ENCODE assay signal across 8 cellular contexts in genomic region chr3:42539871-42540714, GRCh38. TPM values are rescaled to one million over a fixed set of nuclear protein-coding genes. Genes with fewer than 3 reads are reported as not detected.
DNase-seq lines count a peak whose midpoint lies in the region; ATAC-seq and TF ChIP-seq lines count a peak whose summit lies in the region.

No MANE protein-coding gene starts in this region.

- H3K9me3 ChIP-seq in tibial artery = no peaks in the 10 kb centered on the region

- TF ChIP-seq CTCF in epithelial cell of esophagus (IDR thresholded peaks at IDR 0.05; ENCODE audit: insufficient read depth, low read depth, low read length, missing control alignments) (peak; percentile 81), nephron (IDR thresholded peaks at IDR 0.05; ENCODE audit: unreplicated experiment in 3 of 3) (peak; percentile 49 to 61 (median 57)), tibial artery (IDR thresholded peaks at IDR 0.05) (peak; percentile 65 to 66)

- CTCF ChIA-PET in activated CD8-positive, alpha-beta T cell treated with anti-CD3 and anti-CD28 coated beads, Interleukin-2, amount 10 ng/mL, durations not matched to agents 7 days and 5 days (lab: Charles Lee) = interaction anchor here (0.9 to 17.5 kb wide), 10 partner anchors 9 to 293 kb away, joined by 3 to 183 read pairs (median 5); partner anchors contain the start of gene VIPR1

- H3K4me3 ChIP-seq in epithelial cell of esophagus (ENCODE audit: low read length) (no peak overlapping the region), tibial artery (no peak overlapping the region)

- no peaks in the 10 kb centered on the region for H3K27me3 Mint-ChIP-seq in activated CD8-positive, alpha-beta T cell treated with anti-CD3 and anti-CD28 coated beads, Interleukin-2, amount 10 ng/mL, durations not matched to agents 7 days and 5 days (ENCODE audit: low read depth)
- H3K27me3 Mint-ChIP-seq in nephron (ENCODE audit: low read depth) = peaks cover 5% of the 10 kb centered on the region

- no peak overlapping the region for H3K4me3 Mint-ChIP-seq in activated CD8-positive, alpha-beta T cell treated with anti-CD3 and anti-CD28 coated beads, Interleukin-2, amount 10 ng/mL, durations not matched to agents 7 days and 5 days
- H3K4me3 Mint-ChIP-seq in nephron = no peak overlapping the region

- peaks cover 0 to 47% (median 27%) of the 10 kb centered on the region in 4 donors for H3K4me1 ChIP-seq in tibial artery

- H3K27me3 ChIP-seq in tibial artery = no peaks in the 10 kb centered on the region

- POLR2A ChIA-PET in activated CD8-positive, alpha-beta T cell treated with anti-CD3 and anti-CD28 coated beads, Interleukin-2, amount 10 ng/mL, durations not matched to agents 7 days and 5 days (lab: Charles Lee) = no interaction called here

- H3K27ac ChIP-seq in tibial artery = peak overlapping the region in 1 of 2 donors; percentile 40

- H3K4me1 Mint-ChIP-seq in activated CD8-positive, alpha-beta T cell treated with anti-CD3 and anti-CD28 coated beads, Interleukin-2, amount 10 ng/mL, durations not matched to agents 7 days and 5 days (ENCODE audit: low read depth) = peaks cover 6% of the 10 kb centered on the region
- H3K4me1 Mint-ChIP-seq in nephron = no peaks in the 10 kb centered on the region

- peak; percentile 6 for DNase-seq in NOMO-1 treated with DMSO at 0.1 percent for 48 hours (lab: John Stamatoyannopoulos, UW; ENCODE audit: unreplicated experiment)
- DNase-seq in NOMO-1 treated with dmso at 0.1 percent for 144 hours (lab: John Stamatoyannopoulos, UW; ENCODE audit: unreplicated experiment) = no peak
- DNase-seq in LoVo (ENCODE audit: low spot score) = peak; percentile 70
- DNase-seq in activated CD8-positive, alpha-beta T cell treated with anti-CD3 and anti-CD28 coated beads, Interleukin-2, amount 10 ng/mL, durations not matched to agents 7 days and 5 days = peak; percentile 75
- peak; percentile 60 for DNase-seq in epithelial cell of esophagus (ENCODE audit: low read depth)
- no peak for DNase-seq in tibial artery

- intact Hi-C loops in tibial artery (cut with DNase I; ENCODE audit: low total_unique reads) = loop anchor here (10.0 kb wide), 1 partner anchor 305 kb away; no protein-coding TSS in a partner anchor

- no peaks in the 10 kb centered on the region for H3K9me3 Mint-ChIP-seq in activated CD8-positive, alpha-beta T cell treated with anti-CD3 and anti-CD28 coated beads, Interleukin-2, amount 10 ng/mL, durations not matched to agents 7 days and 5 days (ENCODE audit: insufficient read depth)
- H3K9me3 Mint-ChIP-seq in nephron = no peaks in the 10 kb centered on the region

- H3K36me3 Mint-ChIP-seq in activated CD8-positive, alpha-beta T cell treated with anti-CD3 and anti-CD28 coated beads, Interleukin-2, amount 10 ng/mL, durations not matched to agents 7 days and 5 days (ENCODE audit: low read depth) = no peaks in the 10 kb centered on the region
- H3K36me3 Mint-ChIP-seq in nephron (ENCODE audit: low read depth) = no peaks in the 10 kb centered on the region

- peak; percentile 75 for ATAC-seq in activated CD8-positive, alpha-beta T cell treated with anti-CD3 and anti-CD28 coated beads, Interleukin-2, amount 10 ng/mL, durations not matched to agents 7 days and 5 days
- ATAC-seq in GM18861 (IDR thresholded peaks at IDR 0.05; ENCODE audit: unreplicated experiment) = no peak

- H3K36me3 ChIP-seq in tibial artery = peaks cover 0 to 6% (median 0%) of the 10 kb centered on the region in 3 donors

- no peak overlapping the region for H3K27ac Mint-ChIP-seq in activated CD8-positive, alpha-beta T cell treated with anti-CD3 and anti-CD28 coated beads, Interleukin-2, amount 10 ng/mL, durations not matched to agents 7 days and 5 days
- H3K27ac Mint-ChIP-seq in nephron = no peak overlapping the region

RNA-seq across cellular contexts. Expression of gene VIPR1, which starts 37.6 kb away (rescaled TPM):
- 1 to 10 TPM; 9.1 to 9.5 TPM for total RNA-seq in activated CD8-positive, alpha-beta T cell treated with anti-CD3 and anti-CD28 coated beads, Interleukin-2, amount 10 ng/mL, durations not matched to agents 7 days and 5 days

RNA-seq across cellular contexts. Expression of gene SEC22C, which starts 41.7 kb away (rescaled TPM):
- 10 to 100 TPM; 49.3 to 51.4 TPM for total RNA-seq in activated CD8-positive, alpha-beta T cell treated with anti-CD3 and anti-CD28 coated beads, Interleukin-2, amount 10 ng/mL, durations not matched to agents 7 days and 5 days

RNA-seq across cellular contexts. Expression of gene SS18L2, which starts 50.6 kb away (rescaled TPM):
- total RNA-seq in activated CD8-positive, alpha-beta T cell treated with anti-CD3 and anti-CD28 coated beads, Interleukin-2, amount 10 ng/mL, durations not matched to agents 7 days and 5 days = 10 to 100 TPM; 68.6 to 68.7 TPM

Comparison
In these comparisons a context has a peak if more than half of its experiments do, and no peak if none do; other contexts are left out.
1. DNase-seq: peak in NOMO-1 treated with DMSO at 0.1 percent for 48 hours (single experiment), LoVo (single experiment), activated CD8-positive, alpha-beta T cell treated with anti-CD3 and anti-CD28 coated beads, Interleukin-2, amount 10 ng/mL, durations not matched to agents 7 days and 5 days (single experiment) and epithelial cell of esophagus (single experiment); none in NOMO-1 treated with dmso at 0.1 percent for 144 hours (single experiment) and tibial artery (0 of 2).
2. Peak in every context shown above with its lines, with median percentiles within 50 percentile points of each other: CTCF ChIP-seq.